ENCODE assay signal across 18 cellular contexts in genomic region chr1:81607086-81607485, GRCh38.
DNase-seq lines count a peak whose midpoint lies in the region; ATAC-seq lines count a peak whose summit lies in the region.
"Had no signal": no experiment of that assay in that cellular context is flagged by ENCODE, and none has a peak within 500 bp of the region (broad histone marks: within the 10 kb centered on the region; RNA-seq: fewer than 3 reads in every experiment).

No MANE protein-coding gene starts in this region.

- in situ Hi-C loops in Caki2 (cut with HindIII; ENCODE audit: low pct_unique_long_range_greater_than_20kb, low sequenced_read_pairs), result no loop called here

- ATAC-seq in HG03571 (IDR thresholded peaks at IDR 0.05; ENCODE audit: unreplicated experiment), result peak; percentile 45
- ATAC-seq: A549 had no signal

- DNase-seq in Caki2 (ENCODE audit: low read depth) (peak; percentile 80), kidney tubule cell (ENCODE audit: low spot score) (peak; percentile 60), HCEC 1CT (no peak), NCI-H345 (lab: John Stamatoyannopoulos, UW) (no peak), NCI-H1092 treated with DMSO at 0.1 percent for 48 hours (lab: John Stamatoyannopoulos, UW) (no peak)
- DNase-seq: 8988T; ACHN; AML-193; BE2C; Calu3; CD4-positive, alpha-beta T cell; CD8-positive, alpha-beta memory T cell; DMS79; EL; GDM1; GOT3 had no signal

Comparison
In these comparisons a context has a peak if more than half of its experiments do, and no peak if none do; other contexts are left out.
1. DNase-seq: peak in Caki2 (single experiment) and kidney tubule cell (single experiment); none in HCEC 1CT (single experiment), NCI-H345 (single experiment) and NCI-H1092 treated with DMSO at 0.1 percent for 48 hours (single experiment).